23 cellular contexts compared by ENCODE assay signal in the genomic region with DNA sequence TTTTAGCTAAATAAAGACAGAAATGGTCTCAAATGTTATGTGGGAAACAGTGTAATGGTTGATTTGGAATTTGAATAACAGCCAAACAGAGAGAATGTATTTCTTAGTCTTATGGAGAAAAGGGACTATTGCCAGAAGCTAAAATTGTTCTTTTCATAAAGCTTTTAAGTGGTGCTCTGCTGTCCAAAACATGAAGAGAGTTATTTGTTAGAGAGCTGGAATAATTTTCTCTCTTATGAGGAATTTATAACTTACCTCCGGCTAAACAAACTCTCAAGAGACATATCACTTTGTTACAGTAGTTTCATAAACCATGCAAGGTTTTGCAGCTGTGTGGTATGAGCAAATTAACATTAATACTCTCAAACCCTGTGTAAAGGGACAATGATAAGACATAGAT. TPM values are rescaled to one million over a fixed set of nuclear protein-coding genes. Genes with fewer than 3 reads are reported as not detected.
"Had no signal": no experiment of that assay in that cellular context is flagged by ENCODE, and none has a peak within 500 bp of the region (broad histone marks: within the 10 kb centered on the region; RNA-seq: fewer than 3 reads in every experiment).

No MANE protein-coding gene starts in this region.

- DNase-seq: activated CD4-positive, alpha-beta memory T cell treated with anti-CD3 and anti-CD28 coated beads for 36 hours; activated CD4-positive, alpha-beta T cell treated with anti-CD3 and anti-CD28 coated beads for 36 hours; activated CD8-positive, alpha-beta memory T cell treated with anti-CD3 and anti-CD28 coated beads, Interleukin-2, amount 10 ng/mL, durations not matched to agents 7 days and 5 days; activated naive CD4-positive, alpha-beta T cell; activated naive CD8-positive, alpha-beta T cell treated with anti-CD3 and anti-CD28 coated beads for 36 hours; activated T-cell treated with anti-CD3 and anti-CD28 coated beads, Interleukin-2, amount 50 U/mL, for 1 hour; amygdala; central memory CD4-positive, alpha-beta T cell; colonic mucosa; foreskin keratinocyte; glutamatergic neuron; hypothalamus; islet precursor cell; psoas muscle; right cardiac atrium; stimulated activated naive CD8-positive, alpha-beta T cell treated with anti-CD3 and anti-CD28 coated beads, Interleukin-15, Interleukin-2, amounts not matched to agents 100 U/mL and 50 U/mL, for 24 hours; uterus had no signal

- H3K4me1 ChIP-seq: colonic mucosa, psoas muscle, uterus had no signal

- H3K4me3 ChIP-seq: colonic mucosa, lung, psoas muscle, skin epidermis, tibial nerve, uterus had no signal

- H3K36me3 ChIP-seq: colonic mucosa, tibial nerve, uterus had no signal

- H3K27me3 ChIP-seq: colonic mucosa, foreskin keratinocyte, tibial nerve, uterus had no signal

- H3K9me3 ChIP-seq: colonic mucosa, psoas muscle, tibial nerve, uterus had no signal

- H3K27ac ChIP-seq: colonic mucosa, foreskin keratinocyte, psoas muscle, skin epidermis, uterus had no signal

RNA-seq across cellular contexts. Expression of a gene that starts 28.6 kb away (rescaled TPM):
- total RNA-seq: myocyte, osteoblast had no signal
- polyA plus RNA-seq: neural cell had no signal
